Comparison of ENCODE assay signal across 8 cellular contexts in genomic region chr4:41256131-41256739, GRCh38. TPM values are rescaled to one million over a fixed set of nuclear protein-coding genes. Genes with fewer than 3 reads are reported as not detected.
DNase-seq lines count a peak whose midpoint lies in the region; ATAC-seq and TF ChIP-seq lines count a peak whose summit lies in the region.

No MANE protein-coding gene starts in this region.

- ATAC-seq in heart left ventricle (no peak), Right ventricle myocardium inferior (no peak), GM18907 (IDR thresholded peaks at IDR 0.05; ENCODE audit: unreplicated experiment) (no peak)
- no peak for ATAC-seq in activated CD8-positive, alpha-beta T cell treated with anti-CD3 and anti-CD28 coated beads for 36 hours

- TF ChIP-seq POLR2A in heart left ventricle (IDR thresholded peaks at IDR 0.05), result no peak
- TF ChIP-seq POLR2A in vagina (IDR thresholded peaks at IDR 0.05), result no peak

- peaks cover 0 to 6% (median 0%) of the 10 kb centered on the region in 9 donors for H3K36me3 ChIP-seq in heart left ventricle
- no peaks in the 10 kb centered on the region for H3K36me3 ChIP-seq in vagina
- no peaks in the 10 kb centered on the region for H3K36me3 ChIP-seq in effector memory CD4-positive, alpha-beta T cell (ENCODE audit: control insufficient read depth, insufficient read depth, low read length)

- H3K27ac Mint-ChIP-seq in activated CD8-positive, alpha-beta T cell treated with anti-CD3 and anti-CD28 coated beads for 36 hours, result no peak overlapping the region

- DNase-seq in heart left ventricle (no peak), Right ventricle myocardium inferior (ENCODE audit: missing footprints) (no peak), inferior parietal cortex (ENCODE audit: extremely low spot score) (peak; percentile 63), vagina (ENCODE audit: extremely low spot score in 2 of 2) (no peak), COR-L47 (lab: John Stamatoyannopoulos, UW) (no peak)
- no peak for DNase-seq in activated CD8-positive, alpha-beta T cell treated with anti-CD3 and anti-CD28 coated beads for 36 hours
- DNase-seq in effector memory CD4-positive, alpha-beta T cell, result no peak

- no peaks in the 10 kb centered on the region for H3K36me3 Mint-ChIP-seq in activated CD8-positive, alpha-beta T cell treated with anti-CD3 and anti-CD28 coated beads for 36 hours (ENCODE audit: low read depth)

- 20 to 37% (median 33%) methylated on average over 13 of the region's 13 CpGs for WGBS in heart left ventricle, 4 donors

- peak overlapping the region; percentile 33 for H3K4me3 Mint-ChIP-seq in activated CD8-positive, alpha-beta T cell treated with anti-CD3 and anti-CD28 coated beads for 36 hours

- H3K27ac ChIP-seq in heart left ventricle (no peak overlapping the region), vagina (peak overlapping the region; percentile 17)
- no peak overlapping the region for H3K27ac ChIP-seq in effector memory CD4-positive, alpha-beta T cell (ENCODE audit: insufficient read depth, low read length, poor library complexity, severe bottlenecking)

- H3K9me3 ChIP-seq in heart left ventricle (no peaks in the 10 kb centered on the region), vagina (no peaks in the 10 kb centered on the region)
- no peaks in the 10 kb centered on the region for H3K9me3 ChIP-seq in effector memory CD4-positive, alpha-beta T cell (ENCODE audit: control insufficient read depth, low read length)

- TF ChIP-seq CTCF in heart left ventricle (IDR thresholded peaks at IDR 0.05) (no peak), vagina (IDR thresholded peaks at IDR 0.05) (no peak)
- TF ChIP-seq CTCF in activated CD8-positive, alpha-beta T cell treated with anti-CD3 and anti-CD28 coated beads for 36 hours (IDR thresholded peaks at IDR 0.05), result no peak

- H3K27me3 ChIP-seq in heart left ventricle, result peaks cover 4 to 43% (median 13%) of the 10 kb centered on the region in 9 donors
- H3K27me3 ChIP-seq in vagina, result no peaks in the 10 kb centered on the region
- H3K27me3 ChIP-seq in effector memory CD4-positive, alpha-beta T cell (replicated peaks; ENCODE audit: control insufficient read depth, insufficient read depth, low read length, poor library complexity, severe bottlenecking), result no peaks in the 10 kb centered on the region

- no peaks in the 10 kb centered on the region for H3K9me3 Mint-ChIP-seq in activated CD8-positive, alpha-beta T cell treated with anti-CD3 and anti-CD28 coated beads for 36 hours

- H3K4me1 ChIP-seq in heart left ventricle, result peaks cover 3 to 23% (median 14%) of the 10 kb centered on the region in 12 donors
- peaks cover 22% of the 10 kb centered on the region for H3K4me1 ChIP-seq in vagina
- H3K4me1 ChIP-seq in effector memory CD4-positive, alpha-beta T cell (ENCODE audit: control insufficient read depth, insufficient read depth, low read length, poor library complexity, severe bottlenecking), result peaks cover 12% of the 10 kb centered on the region

- CTCF ChIA-PET in activated CD8-positive, alpha-beta T cell treated with anti-CD3 and anti-CD28 coated beads for 36 hours (lab: Charles Lee), result no interaction called here

- H3K27me3 Mint-ChIP-seq in activated CD8-positive, alpha-beta T cell treated with anti-CD3 and anti-CD28 coated beads for 36 hours, result peaks cover 46% of the 10 kb centered on the region

- H3K4me1 Mint-ChIP-seq in activated CD8-positive, alpha-beta T cell treated with anti-CD3 and anti-CD28 coated beads for 36 hours (ENCODE audit: low read depth), result peaks cover 10% of the 10 kb centered on the region

- H3K4me3 ChIP-seq in heart left ventricle (peak overlapping the region in 11 of 12 donors; percentile 42 to 67 (median 55)), vagina (peak overlapping the region; percentile 45 to 55)
- H3K4me3 ChIP-seq in effector memory CD4-positive, alpha-beta T cell (ENCODE audit: insufficient read depth, low read depth, low read length, poor library complexity, severe bottlenecking), result no peak overlapping the region

- intact Hi-C loops in heart left ventricle (cut with DNase I), result loop anchor here in 3 of 10 donors (5.0 to 10.0 kb wide), 2 partner anchors 629 to 631 kb away; no protein-coding TSS in a partner anchor
- intact Hi-C loops in Right ventricle myocardium inferior (cut with DNase I), result loop anchor here (5.0 kb wide), 1 partner anchor 626 kb away; no protein-coding TSS in a partner anchor
- intact Hi-C loops in activated CD8-positive, alpha-beta T cell treated with anti-CD3 and anti-CD28 coated beads for 36 hours (cut with micrococcal nuclease), result no loop called here
- intact Hi-C loops in vagina (cut with DNase I), result no loop called here

- POLR2A ChIA-PET in activated CD8-positive, alpha-beta T cell treated with anti-CD3 and anti-CD28 coated beads for 36 hours (lab: Charles Lee), result no interaction called here

RNA-seq across cellular contexts. Expression of gene UCHL1, which starts 0.5 kb away (rescaled TPM):
- 10 to 100 TPM in 7 of 9 donors, 1 to 10 TPM in 2; 2.8 to 81.8 (median 18.6) TPM for total RNA-seq in heart left ventricle
- polyA plus RNA-seq in heart left ventricle, result 10 to 100 TPM; 10.3 to 15.6 TPM
- 7.9 TPM for total RNA-seq in Right ventricle myocardium inferior
- total RNA-seq in activated CD8-positive, alpha-beta T cell treated with anti-CD3 and anti-CD28 coated beads for 36 hours, result 1 to 10 TPM; 2.5 to 3.0 TPM
- total RNA-seq in vagina, result 174 TPM

RNA-seq across cellular contexts. Expression of gene APBB2, which starts 41.9 kb away (rescaled TPM):
- total RNA-seq in heart left ventricle (10 to 100 TPM; 19.1 to 39.1 (median 32.1) TPM), Right ventricle myocardium inferior (23.8 TPM), vagina (68.8 TPM)
- 1 to 10 TPM; 8.6 to 9.4 TPM for polyA plus RNA-seq in heart left ventricle
- 1 to 10 TPM in 1 of 2 experiments, under 1 TPM in 1; 0.89 to 2.3 TPM for total RNA-seq in activated CD8-positive, alpha-beta T cell treated with anti-CD3 and anti-CD28 coated beads for 36 hours
